ENCODE assay signal across 26 cellular contexts in the genomic region with DNA sequence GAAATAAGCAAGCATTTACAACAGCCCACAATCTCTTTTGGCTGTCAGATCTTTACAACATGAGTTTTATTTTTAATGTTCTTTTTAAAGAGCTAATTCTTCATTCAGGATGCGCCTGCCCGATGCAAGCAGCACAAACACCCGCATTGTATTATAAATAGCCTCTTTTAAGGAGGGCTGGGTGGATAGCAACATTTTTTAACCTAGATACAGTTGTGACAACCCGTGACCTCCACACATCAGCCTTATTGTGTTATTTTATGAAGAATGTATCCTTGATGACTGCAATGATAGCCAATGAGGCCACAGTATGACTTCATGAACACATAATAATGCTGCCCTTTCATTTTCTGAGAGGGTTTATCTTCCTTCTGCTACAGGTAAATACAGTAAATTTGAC.
DNase-seq lines count a peak whose midpoint lies in the region; ATAC-seq, FAIRE-seq and TF ChIP-seq lines count a peak whose summit lies in the region.
"Had no signal": no experiment of that assay in that cellular context is flagged by ENCODE, and none has a peak within 500 bp of the region (broad histone marks: within the 10 kb centered on the region; RNA-seq: fewer than 3 reads in every experiment).

No MANE protein-coding gene starts in this region.

- H3K4me1 ChIP-seq in parathyroid adenoma = peaks cover 18% of the 10 kb centered on the region

- no peaks in the 10 kb centered on the region for H3K27me3 Mint-ChIP-seq in WTC11 (ENCODE audit: low read depth)
- H3K27me3 Mint-ChIP-seq in activated CD4-positive, alpha-beta memory T cell treated with anti-CD3 and anti-CD28 coated beads, Interleukin-2, amount 10 ng/mL, durations not matched to agents 7 days and 5 days = no peaks in the 10 kb centered on the region
- H3K27me3 Mint-ChIP-seq: activated naive CD4-positive, alpha-beta T cell treated with anti-CD3 and anti-CD28 coated beads, Interleukin-2, amount 50 U/mL, for 24 hours had no signal

- H3K9me3 Mint-ChIP-seq in WTC11 = no peaks in the 10 kb centered on the region
- H3K9me3 Mint-ChIP-seq in activated CD4-positive, alpha-beta memory T cell treated with anti-CD3 and anti-CD28 coated beads, Interleukin-2, amount 10 ng/mL, durations not matched to agents 7 days and 5 days = no peaks in the 10 kb centered on the region
- H3K9me3 Mint-ChIP-seq: activated naive CD4-positive, alpha-beta T cell treated with anti-CD3 and anti-CD28 coated beads, Interleukin-2, amount 50 U/mL, for 24 hours; HFFc6; nephron had no signal

- TF ChIP-seq CTCF in WTC11 (IDR thresholded peaks at IDR 0.05) = no peak
- no peak for TF ChIP-seq CTCF in parathyroid adenoma (IDR thresholded peaks at IDR 0.05)

- no peak for FAIRE-seq in GM12891 (lab: Jason Lieb, UNC)
- FAIRE-seq in urothelium cell line (lab: Jason Lieb, UNC) = no peak
- FAIRE-seq: astrocyte, HTR-8/SVneo, TTC549 had no signal

- no peaks in the 10 kb centered on the region for H3K27me3 ChIP-seq in parathyroid adenoma (ENCODE audit: control insufficient read depth, insufficient read depth, low read length)
- H3K27me3 ChIP-seq: ovary, sigmoid colon had no signal

- H3K79me2 ChIP-seq in parathyroid adenoma = peaks cover 17% of the 10 kb centered on the region

- no peak overlapping the region for H3K4me3 ChIP-seq in parathyroid adenoma (ENCODE audit: low read depth, low read length)
- H3K4me3 ChIP-seq: ovary, sigmoid colon had no signal

- ATAC-seq in WTC11 (no peak), Right ventricle myocardium superior (ENCODE audit: poor library complexity) (peak; percentile 40)
- ATAC-seq: activated T-cell treated with anti-CD3 and anti-CD28 coated beads, Interleukin-2, amount 50 U/mL, for 72 hours had no signal

- no peaks in the 10 kb centered on the region for H3K9me3 ChIP-seq in parathyroid adenoma (ENCODE audit: control insufficient read depth, low read length)
- H3K9me3 ChIP-seq: ovary, sigmoid colon had no signal

- no peaks in the 10 kb centered on the region for H3K36me3 ChIP-seq in parathyroid adenoma (ENCODE audit: control insufficient read depth, insufficient read depth, low read length)
- H3K36me3 ChIP-seq: ovary, sigmoid colon had no signal

- intact Hi-C loops in Right ventricle myocardium superior (cut with DNase I) = no loop called here

- H3K36me3 Mint-ChIP-seq in WTC11 = peaks cover 9% of the 10 kb centered on the region; the same call in 1 of the 2 replicates
- peaks cover 5% of the 10 kb centered on the region for H3K36me3 Mint-ChIP-seq in activated CD4-positive, alpha-beta memory T cell treated with anti-CD3 and anti-CD28 coated beads, Interleukin-2, amount 10 ng/mL, durations not matched to agents 7 days and 5 days (ENCODE audit: low read depth)

- H3K9ac ChIP-seq in parathyroid adenoma = no peak overlapping the region
- H3K9ac ChIP-seq: KMS-11 had no signal

- peak overlapping the region; percentile 82; the same call in 1 of the 2 replicates for H3K27ac Mint-ChIP-seq in WTC11
- H3K27ac Mint-ChIP-seq in activated CD4-positive, alpha-beta memory T cell treated with anti-CD3 and anti-CD28 coated beads, Interleukin-2, amount 10 ng/mL, durations not matched to agents 7 days and 5 days = no peak overlapping the region
- H3K27ac Mint-ChIP-seq: activated naive CD4-positive, alpha-beta T cell treated with anti-CD3 and anti-CD28 coated beads, Interleukin-2, amount 50 U/mL, for 24 hours; activated T-cell treated with anti-CD3 and anti-CD28 coated beads, Interleukin-2, amount 50 U/mL, for 72 hours; HFFc6; nephron had no signal

- H3K27ac ChIP-seq in parathyroid adenoma = peak overlapping the region; percentile 61
- H3K27ac ChIP-seq: KMS-11 had no signal

- H2AFZ ChIP-seq in parathyroid adenoma = no peak overlapping the region

- no peak overlapping the region for H3K4me3 Mint-ChIP-seq in WTC11
- no peak overlapping the region for H3K4me3 Mint-ChIP-seq in activated CD4-positive, alpha-beta memory T cell treated with anti-CD3 and anti-CD28 coated beads, Interleukin-2, amount 10 ng/mL, durations not matched to agents 7 days and 5 days
- H3K4me3 Mint-ChIP-seq: activated naive CD4-positive, alpha-beta T cell treated with anti-CD3 and anti-CD28 coated beads, Interleukin-2, amount 50 U/mL, for 24 hours; activated T-cell treated with anti-CD3 and anti-CD28 coated beads, Interleukin-2, amount 50 U/mL, for 72 hours; HFFc6; nephron had no signal

- DNase-seq in WTC11 (ENCODE audit: low spot score) (no peak), Right ventricle myocardium superior (no peak), GM12891 (ENCODE audit: insufficient read length, low spot score) (no peak), NCI-H2107 (lab: John Stamatoyannopoulos, UW) (no peak), urothelium cell line (ENCODE audit: low spot score) (no peak)
- DNase-seq in activated CD4-positive, alpha-beta memory T cell treated with anti-CD3 and anti-CD28 coated beads, Interleukin-2, amount 10 ng/mL, durations not matched to agents 7 days and 5 days = no peak
- DNase-seq: activated T-cell treated with anti-CD3 and anti-CD28 coated beads, Interleukin-2, amount 50 U/mL, for 72 hours; cerebellar nuclear complex; DMS79; HFFc6; midbrain; MV-4-11; NCI-H1694; NCI-H526 treated with DMSO at 0.1 percent for 48 hours; OCI-M1; ovary; SHP77; sigmoid colon; stimulated activated CD4-positive, alpha-beta T cell treated with anti-CD3 and anti-CD28 coated beads, Interleukin-15, amount 100 ng/mL, for 24 hours had no signal

- POLR2A ChIA-PET in WTC11 (lab: Charles Lee) = no interaction called here
- POLR2A ChIA-PET in activated CD4-positive, alpha-beta memory T cell treated with anti-CD3 and anti-CD28 coated beads, Interleukin-2, amount 10 ng/mL, durations not matched to agents 7 days and 5 days (lab: Charles Lee) = no interaction called here

- TF ChIP-seq POLR2A in GM12891 (IDR thresholded peaks at IDR 0.05; ENCODE audit: low read depth, low read length) = no peak

- CTCF ChIA-PET in WTC11 (lab: Charles Lee) = interaction anchor here (0.9 to 1.1 kb wide), 2 partner anchors 10 to 202 kb away, joined by 4 read pairs; no protein-coding TSS in a partner anchor
- CTCF ChIA-PET in activated CD4-positive, alpha-beta memory T cell treated with anti-CD3 and anti-CD28 coated beads, Interleukin-2, amount 10 ng/mL, durations not matched to agents 7 days and 5 days (lab: Charles Lee) = no interaction called here

- H3K4me2 ChIP-seq in parathyroid adenoma (ENCODE audit: low read length) = peak overlapping the region; percentile 50
- H3K4me2 ChIP-seq: KMS-11 had no signal

- peaks cover 86% of the 10 kb centered on the region for H3K4me1 Mint-ChIP-seq in WTC11
- H3K4me1 Mint-ChIP-seq in activated CD4-positive, alpha-beta memory T cell treated with anti-CD3 and anti-CD28 coated beads, Interleukin-2, amount 10 ng/mL, durations not matched to agents 7 days and 5 days = peaks cover 14% of the 10 kb centered on the region

TF ChIP-seq in WTC11, 78 proteins besides CTCF, POLR2A, EP300 and RAD21 (continues in another document):
- TF ChIP-seq RELA (CRISPR knock-in tag; IDR thresholded peaks at IDR 0.05; ENCODE audit: borderline replicate concordance) = no peak
- TF ChIP-seq, protein P1, sequence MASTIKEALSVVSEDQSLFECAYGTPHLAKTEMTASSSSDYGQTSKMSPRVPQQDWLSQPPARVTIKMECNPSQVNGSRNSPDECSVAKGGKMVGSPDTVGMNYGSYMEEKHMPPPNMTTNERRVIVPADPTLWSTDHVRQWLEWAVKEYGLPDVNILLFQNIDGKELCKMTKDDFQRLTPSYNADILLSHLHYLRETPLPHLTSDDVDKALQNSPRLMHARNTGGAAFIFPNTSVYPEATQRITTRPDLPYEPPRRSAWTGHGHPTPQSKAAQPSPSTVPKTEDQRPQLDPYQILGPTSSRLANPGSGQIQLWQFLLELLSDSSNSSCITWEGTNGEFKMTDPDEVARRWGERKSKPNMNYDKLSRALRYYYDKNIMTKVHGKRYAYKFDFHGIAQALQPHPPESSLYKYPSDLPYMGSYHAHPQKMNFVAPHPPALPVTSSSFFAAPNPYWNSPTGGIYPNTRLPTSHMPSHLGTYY (CRISPR knock-in tag; IDR thresholded peaks at IDR 0.05) = no peak
- TF ChIP-seq, protein P2, sequence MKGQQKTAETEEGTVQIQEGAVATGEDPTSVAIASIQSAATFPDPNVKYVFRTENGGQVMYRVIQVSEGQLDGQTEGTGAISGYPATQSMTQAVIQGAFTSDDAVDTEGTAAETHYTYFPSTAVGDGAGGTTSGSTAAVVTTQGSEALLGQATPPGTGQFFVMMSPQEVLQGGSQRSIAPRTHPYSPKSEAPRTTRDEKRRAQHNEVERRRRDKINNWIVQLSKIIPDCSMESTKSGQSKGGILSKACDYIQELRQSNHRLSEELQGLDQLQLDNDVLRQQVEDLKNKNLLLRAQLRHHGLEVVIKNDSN (CRISPR knock-in tag; IDR thresholded peaks at IDR 0.05) = no peak

TF ChIP-seq in GM12891, 5 proteins besides CTCF, POLR2A, EP300 and RAD21:
- no peak for TF ChIP-seq POU2F2 (IDR thresholded peaks at IDR 0.05; ENCODE audit: low read depth, low read length)
- no peak for TF ChIP-seq TAF1 (IDR thresholded peaks at IDR 0.05; ENCODE audit: low read depth, low read length)
- no peak for TF ChIP-seq POLR2AphosphoS5 (IDR thresholded peaks at IDR 0.05; ENCODE audit: low read depth, low read length)
- TF ChIP-seq SPI1 (IDR thresholded peaks at IDR 0.05; ENCODE audit: low read depth, low read length) = no peak
- TF ChIP-seq PAX5 (IDR thresholded peaks at IDR 0.05; ENCODE audit: insufficient read depth, low read length, severe bottlenecking) = no peak
